1 cellular context compared by ENCODE assay signal in genomic region chr5:154365823-154366222, GRCh38.
A peak's percentile ranks its signal among the peaks of the same experiment; 100 is the strongest.
TF ChIP-seq lines count a peak whose summit lies in the region.

No MANE protein-coding gene starts in this region.

TF ChIP-seq in HepG2, 621 proteins besides CTCF, POLR2A, EP300 and RAD21:
- TF ChIP-seq AGO2 (optimal IDR thresholded peaks at IDR 0.05; ENCODE audit: low read depth, low read length) (no peak), ZNF792 (CRISPR knock-in tag; IDR thresholded peaks at IDR 0.05) (0 out of 2 replicates have a peak, but pooled peaks have one; percentile 2)
TF ChIP-seq in HepG2: peak in this region for 1.
